Comparison of ENCODE assay signal across 10 cellular contexts in genomic region chr21:46060596-46061061, GRCh38. TPM values are rescaled to one million over a fixed set of nuclear protein-coding genes. Genes with fewer than 3 reads are reported as not detected.
DNase-seq lines count a peak whose midpoint lies in the region; ATAC-seq and TF ChIP-seq lines count a peak whose summit lies in the region.
"Had no signal": no experiment of that assay in that cellular context is flagged by ENCODE, and none has a peak within 500 bp of the region (broad histone marks: within the 10 kb centered on the region; RNA-seq: fewer than 3 reads in every experiment).

No MANE protein-coding gene starts in this region.

- TF ChIP-seq POLR2A in ovary (IDR thresholded peaks at IDR 0.05), result peak; percentile 26

- no peaks in the 10 kb centered on the region for H3K9me3 ChIP-seq in Panc1 (ENCODE audit: control insufficient read depth, insufficient read depth, low read depth, low read length)
- no peaks in the 10 kb centered on the region for H3K9me3 ChIP-seq in ovary
- H3K9me3 ChIP-seq in BE2C, result peaks cover 19% of the 10 kb centered on the region

- peak; percentile 55; the same call in 1 of the 2 replicates for ATAC-seq in Panc1
- ATAC-seq in HG02870 (IDR thresholded peaks at IDR 0.05; ENCODE audit: unreplicated experiment), result no peak

- DNase-seq in AG04449 (ENCODE audit: low read depth, low spot score) (peak; percentile 99), Panc1 (ENCODE audit: low read depth, low spot score) (no peak), epithelial cell of proximal tubule (ENCODE audit: low read depth) (peak; percentile 82), ovary (peak; percentile 75 to 90 (median 82)), OCI-M2 (lab: John Stamatoyannopoulos, UW; ENCODE audit: unreplicated experiment) (no peak), BE2C (no peak), NCI-H524 treated with DMSO at 0.1 percent for 48 hours (lab: John Stamatoyannopoulos, UW) (no peak)
- DNase-seq: effector CD4-positive, alpha-beta T cell; MM.1S had no signal

- H3K4me1 ChIP-seq in Panc1 (ENCODE audit: control insufficient read depth, insufficient read depth, low read length) (no peaks in the 10 kb centered on the region), ovary (ENCODE audit: insufficient read depth) (peaks cover 26% of the 10 kb centered on the region), BE2C (no peaks in the 10 kb centered on the region)

- no TSS peak for BruUV-seq in Panc1 (replicated peaks; lab: Mats Ljungman, UMichigan)

- TF ChIP-seq EP300 in ovary (IDR thresholded peaks at IDR 0.05), result no peak

- no peaks in the 10 kb centered on the region for H3K27me3 ChIP-seq in Panc1 (ENCODE audit: control insufficient read depth, insufficient read depth, low read length)
- H3K27me3 ChIP-seq in ovary, result no peaks in the 10 kb centered on the region
- H3K27me3 ChIP-seq in BE2C, result no peaks in the 10 kb centered on the region

- no peaks in the 10 kb centered on the region for H3K36me3 ChIP-seq in Panc1 (ENCODE audit: control insufficient read depth, insufficient read depth, low read length)
- H3K36me3 ChIP-seq in ovary, result no peaks in the 10 kb centered on the region
- H3K36me3 ChIP-seq in BE2C, result no peaks in the 10 kb centered on the region

- TF ChIP-seq CTCF in AG04449 (IDR thresholded peaks at IDR 0.05; ENCODE audit: insufficient read depth, low read length, missing control alignments) (no peak), Panc1 (IDR thresholded peaks at IDR 0.05) (no peak), epithelial cell of proximal tubule (conservative IDR thresholded peaks at IDR 0.05; ENCODE audit: low read depth, low read length) (no peak), ovary (IDR thresholded peaks at IDR 0.05) (no peak), BE2C (IDR thresholded peaks at IDR 0.05; ENCODE audit: low read depth, low read length) (no peak)

- no peak overlapping the region for H3K4me3 ChIP-seq in AG04449 (ENCODE audit: low read depth, low read length)
- no peak overlapping the region for H3K4me3 ChIP-seq in Panc1 (ENCODE audit: low read depth in 2 of 2, low read length in 2 of 2)
- no peak overlapping the region for H3K4me3 ChIP-seq in epithelial cell of proximal tubule (ENCODE audit: low read depth, low read length)
- no peak overlapping the region for H3K4me3 ChIP-seq in ovary
- no peak overlapping the region for H3K4me3 ChIP-seq in BE2C (ENCODE audit: low read depth, low read length)

- WGBS in ovary, 3 donors, result 35 to 40% (median 38%) methylated on average over 11 of the region's 11 CpGs

- in situ Hi-C loops in Panc1 (cut with HindIII; ENCODE audit: low pct_unique_long_range_greater_than_20kb, low sequenced_read_pairs), result no loop called here

- intact Hi-C loops in Panc1 (cut with micrococcal nuclease; ENCODE audit: unreplicated experiment) (no loop called here), ovary (cut with DNase I) (no loop called here)

- CTCF ChIA-PET in AG04449 (lab: Yijun Ruan, JAX) (interaction anchor here (0.9 to 1.6 kb wide), 2 partner anchors 15 to 87 kb away, joined by 3 to 5 read pairs; no protein-coding TSS in a partner anchor), Panc1 (lab: Charles Lee) (no interaction called here)

- POLR2A ChIA-PET in AG04449 (lab: Yijun Ruan, JAX) (interaction anchor here (0.9 to 1.8 kb wide), 9 partner anchors 12 to 89 kb away, joined by 3 to 19 read pairs (median 4); partner anchors contain the start of gene COL6A1), Panc1 (lab: Charles Lee) (no interaction called here)

- H3K27ac ChIP-seq in Panc1 (ENCODE audit: low read length) (no peak overlapping the region), ovary (peak overlapping the region; percentile 78 to 81)

RNA-seq across cellular contexts. Expression of gene COL6A2, which starts 37.3 kb away (rescaled TPM):
- total RNA-seq in Panc1 (2021; ENCODE audit: unreplicated experiment), result 29.9 TPM
- 37.6 TPM for polyA plus RNA-seq in Panc1 (2012; ENCODE audit: insufficient read length)
- total RNA-seq in epithelial cell of proximal tubule, result 71.5 and 138 TPM in 2 replicates
- total RNA-seq in ovary, result 1,000 to 10,000 TPM in 1 of 7 donors, 100 to 1,000 TPM in 6; 222 to 1,092 (median 831) TPM
- 100 to 1,000 TPM in 1 of 2 donors, 10 to 100 TPM in 1; 50.9 to 818 TPM for polyA plus RNA-seq in ovary
- polyA plus RNA-seq in BE2C (2012; ENCODE audit: insufficient read depth, insufficient read length, low read depth), result 14.8 TPM

Comparison
In these comparisons a context has a peak if more than half of its experiments do, and no peak if none do; other contexts are left out.
1. DNase-seq: peak in AG04449 (single experiment), epithelial cell of proximal tubule (single experiment) and ovary (5 of 5); none in Panc1 (single experiment), OCI-M2 (single experiment), BE2C (single experiment) and NCI-H524 treated with DMSO at 0.1 percent for 48 hours (single experiment).